ENCODE assay signal across 8 cellular contexts in the genomic region with DNA sequence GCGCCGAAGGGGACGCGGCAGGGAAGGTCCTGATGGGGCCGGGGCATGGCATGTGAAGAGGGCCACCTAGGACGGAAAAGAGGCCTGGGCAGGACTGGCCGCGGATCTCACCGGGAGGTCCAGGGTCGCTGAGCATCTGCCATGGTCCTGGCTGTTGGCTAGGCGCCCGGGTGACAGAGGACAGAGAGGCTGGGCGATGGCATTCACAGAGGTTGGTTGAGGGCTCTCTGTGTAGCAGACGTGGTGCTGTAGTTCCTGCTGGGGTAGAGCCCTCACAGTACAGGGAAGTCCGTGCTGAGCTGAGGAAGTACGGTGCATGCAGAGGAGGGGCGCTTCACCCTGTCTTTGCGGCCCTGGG. TPM values are rescaled to one million over a fixed set of nuclear protein-coding genes. Genes with fewer than 3 reads are reported as not detected.
DNase-seq lines count a peak whose midpoint lies in the region; ATAC-seq and TF ChIP-seq lines count a peak whose summit lies in the region.

No MANE protein-coding gene starts in this region.

- CTCF ChIA-PET in T-cell (lab: Charles Lee): interaction anchor here (0.6 to 4.3 kb wide), 11 partner anchors 10 to 220 kb away, joined by 3 to 43 read pairs (median 5); a partner anchor contains a TSS

- intact Hi-C loops in right lobe of liver (cut with DNase I): no loop called here

- TF ChIP-seq CTCF in 22Rv1 (IDR thresholded peaks at IDR 0.05) (no peak), right lobe of liver (IDR thresholded peaks at IDR 0.05) (no peak)

- no peak for TF ChIP-seq POLR2A in right lobe of liver (IDR thresholded peaks at IDR 0.05)

- no peaks in the 10 kb centered on the region for H3K4me1 ChIP-seq in right lobe of liver

- POLR2A ChIA-PET in T-cell (lab: Charles Lee): interaction anchor here (0.5 to 3.5 kb wide), 9 partner anchors 13 to 1052 kb away, joined by 3 to 27 read pairs (median 5); a partner anchor contains a TSS

- 2% methylated on average over 10 of the region's 18 CpGs for WGBS in right lobe of liver (ENCODE audit: insufficient coverage, low coverage, low lambda C conversion rate, missing lambda C conversion rate)

- DNase-seq in T-cell (peak in 28 of 34 experiments; percentile 10 to 45 (median 25)), cerebellum (ENCODE audit: low spot score) (peak; percentile 61), right lobe of liver (peak; percentile 51 to 68 (median 61))
- DNase-seq in stimulated activated naive CD8-positive, alpha-beta T cell treated with anti-CD3 and anti-CD28 coated beads, Interleukin-15, amount 100 ng/mL, for 72 hours: no peak

- H3K9me3 Mint-ChIP-seq in T-cell: no peaks in the 10 kb centered on the region
- no peaks in the 10 kb centered on the region for H3K9me3 Mint-ChIP-seq in stimulated activated naive CD8-positive, alpha-beta T cell treated with anti-CD3 and anti-CD28 coated beads, Interleukin-15, amount 100 ng/mL, for 72 hours

- H3K27me3 ChIP-seq in right lobe of liver: no peaks in the 10 kb centered on the region

- H3K4me1 Mint-ChIP-seq in T-cell: peaks cover 67 to 72% (median 71%) of the 10 kb centered on the region in 3 donors
- peaks cover 74% of the 10 kb centered on the region for H3K4me1 Mint-ChIP-seq in stimulated activated naive CD8-positive, alpha-beta T cell treated with anti-CD3 and anti-CD28 coated beads, Interleukin-15, amount 100 ng/mL, for 72 hours

- H3K27ac ChIP-seq in 22Rv1 (peak overlapping the region; percentile 68), right lobe of liver (no peak overlapping the region)

- ATAC-seq in GM18868 (IDR thresholded peaks at IDR 0.05; ENCODE audit: unreplicated experiment) (peak; percentile 5), HG03460 (IDR thresholded peaks at IDR 0.05; ENCODE audit: unreplicated experiment) (peak; percentile 17), T-cell (replicated peaks in 1 of 4) (peak; percentile 32 to 47 (median 42)), right lobe of liver (peak; percentile 31 to 48 (median 41)), HG03108 (IDR thresholded peaks at IDR 0.05; ENCODE audit: unreplicated experiment) (no peak)
- ATAC-seq in stimulated activated naive CD8-positive, alpha-beta T cell treated with anti-CD3 and anti-CD28 coated beads, Interleukin-15, amount 100 ng/mL, for 72 hours: peak; percentile 28

- peak overlapping the region; percentile 93 to 95 (median 94) for H3K4me3 Mint-ChIP-seq in T-cell
- peak overlapping the region; percentile 97 to 98 for H3K4me3 Mint-ChIP-seq in stimulated activated naive CD8-positive, alpha-beta T cell treated with anti-CD3 and anti-CD28 coated beads, Interleukin-15, amount 100 ng/mL, for 72 hours

- no peaks in the 10 kb centered on the region for H3K9me3 ChIP-seq in right lobe of liver

- peak overlapping the region; percentile 52 to 67 (median 57) for H3K4me3 ChIP-seq in right lobe of liver

- H3K36me3 Mint-ChIP-seq in T-cell: peaks cover 25% of the 10 kb centered on the region

- H3K27me3 Mint-ChIP-seq in T-cell: no peaks in the 10 kb centered on the region
- H3K27me3 Mint-ChIP-seq in stimulated activated naive CD8-positive, alpha-beta T cell treated with anti-CD3 and anti-CD28 coated beads, Interleukin-15, amount 100 ng/mL, for 72 hours: no peaks in the 10 kb centered on the region

- H3K27ac Mint-ChIP-seq in T-cell: peak overlapping the region; percentile 92 to 98
- peak overlapping the region; percentile 90 to 94 for H3K27ac Mint-ChIP-seq in stimulated activated naive CD8-positive, alpha-beta T cell treated with anti-CD3 and anti-CD28 coated beads, Interleukin-15, amount 100 ng/mL, for 72 hours

- peaks cover 0 to 6% (median 0%) of the 10 kb centered on the region in 4 donors for H3K36me3 ChIP-seq in right lobe of liver

RNA-seq across cellular contexts. Expression of a gene that starts 0.4 kb away (rescaled TPM):
- total RNA-seq in T-cell (10 to 100 TPM; 26.9 to 40.2 (median 35.0) TPM), cerebellum (9.0 TPM), right lobe of liver (1 to 10 TPM in 2 of 6 experiments, under 1 TPM in 4; 0.29 to 1.2 (median 0.62) TPM)

RNA-seq across cellular contexts. Expression of a gene that starts 13.0 kb away (rescaled TPM):
- total RNA-seq in T-cell (10 to 100 TPM; 14.2 to 38.7 (median 31.5) TPM), cerebellum (29.2 TPM), right lobe of liver (1 to 10 TPM; 4.2 to 6.9 (median 5.9) TPM)

RNA-seq across cellular contexts. Expression of a gene that starts 20.8 kb away (rescaled TPM):
- not detected for total RNA-seq in T-cell
- not detected for total RNA-seq in cerebellum
- total RNA-seq in right lobe of liver: not detected

Comparison
In these comparisons a context has a peak if more than half of its experiments do, and no peak if none do; other contexts are left out.
1. DNase-seq: peak in T-cell (28 of 34), cerebellum (single experiment) and right lobe of liver (3 of 3); none in stimulated activated naive CD8-positive, alpha-beta T cell treated with anti-CD3 and anti-CD28 coated beads, Interleukin-15, amount 100 ng/mL, for 72 hours (0 of 2).